9 cellular contexts compared by ENCODE assay signal in the genomic region with DNA sequence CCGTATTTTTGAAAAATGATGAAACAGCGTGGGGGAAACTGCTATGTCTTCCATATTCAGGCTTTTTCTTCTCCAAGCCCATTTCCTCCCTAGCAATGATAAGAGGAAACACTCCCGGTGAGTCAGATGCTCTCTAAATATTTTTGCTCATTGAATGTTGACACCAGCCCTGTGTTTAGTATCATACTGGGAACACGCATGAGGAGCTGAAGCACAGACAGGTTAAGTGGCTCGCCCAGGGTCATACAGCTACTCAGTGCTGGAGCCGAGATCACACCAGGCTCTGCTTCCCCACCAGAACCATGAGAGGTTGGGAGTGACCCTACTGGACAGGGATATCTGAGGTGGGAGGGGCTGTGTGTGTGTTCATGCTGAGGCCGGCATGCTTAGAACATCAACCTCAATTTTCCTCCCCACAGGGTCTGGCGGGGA. TPM values are rescaled to one million over a fixed set of nuclear protein-coding genes. Genes with fewer than 3 reads are reported as not detected.
A peak's percentile ranks its signal among the peaks of the same experiment; 100 is the strongest.
DNase-seq lines count a peak whose midpoint lies in the region; ATAC-seq and TF ChIP-seq lines count a peak whose summit lies in the region.
"Had no signal": no experiment of that assay in that cellular context is flagged by ENCODE, and none has a peak within 500 bp of the region (broad histone marks: within the 10 kb centered on the region; RNA-seq: fewer than 3 reads in every experiment).

No MANE protein-coding gene starts in this region.

- H3K9me3 Mint-ChIP-seq in activated T-helper 2 cell treated with anti-CD3 and anti-CD28 coated beads, Interferon-gamma antibody, Interleukin-2, Interleukin-4, amounts not matched to agents 10 μg/mL and 5 μg/mL and 100 μg/mL, durations not matched to agents 14 hours and 24 hours and 36 hours = peaks cover 3% of the 10 kb centered on the region

- DNase-seq in BJ (ENCODE audit: low read depth) = peak; percentile 21
- no peak for DNase-seq in activated T-helper 2 cell treated with anti-CD3 and anti-CD28 coated beads, Interferon-gamma antibody, Interleukin-2, Interleukin-4, amounts not matched to agents 10 μg/mL and 5 μg/mL and 100 μg/mL, durations not matched to agents 14 hours and 24 hours and 36 hours (ENCODE audit: low spot score)
- no peak for DNase-seq in right lobe of liver
- no peak for DNase-seq in H7
- no peak for DNase-seq in iPS-NIHi11 (ENCODE audit: low spot score)
- DNase-seq in H4 (ENCODE audit: low spot score) = no peak
- DNase-seq: gastrocnemius medialis had no signal

- WGBS in right lobe of liver (ENCODE audit: insufficient coverage, low coverage, low lambda C conversion rate, missing lambda C conversion rate) = 29% methylated on average over 7 of the region's 8 CpGs

- peaks cover 3% of the 10 kb centered on the region for H3K36me3 Mint-ChIP-seq in activated T-helper 2 cell treated with anti-CD3 and anti-CD28 coated beads, Interferon-gamma antibody, Interleukin-2, Interleukin-4, amounts not matched to agents 10 μg/mL and 5 μg/mL and 100 μg/mL, durations not matched to agents 14 hours and 24 hours and 36 hours (ENCODE audit: low read depth)

- ATAC-seq in HG02610 (IDR thresholded peaks at IDR 0.05; ENCODE audit: unreplicated experiment) (peak; percentile 6), right lobe of liver (peak in 3 of 4 donors; percentile 4 to 63 (median 56)), HG03175 (IDR thresholded peaks at IDR 0.05; ENCODE audit: unreplicated experiment) (no peak)

- H3K27me3 ChIP-seq in BJ (ENCODE audit: control insufficient read depth, insufficient read depth, low read length) = peaks cover 5% of the 10 kb centered on the region
- no peaks in the 10 kb centered on the region for H3K27me3 ChIP-seq in right lobe of liver
- no peaks in the 10 kb centered on the region for H3K27me3 ChIP-seq in H7 (ENCODE audit: control insufficient read depth, insufficient read depth, low read length)

- TF ChIP-seq POLR2A in right lobe of liver (IDR thresholded peaks at IDR 0.05) = no peak

- no peaks in the 10 kb centered on the region for H3K4me1 ChIP-seq in right lobe of liver
- H3K4me1 ChIP-seq: gastrocnemius medialis had no signal

- H3K9me3 ChIP-seq in right lobe of liver = no peaks in the 10 kb centered on the region
- H3K9me3 ChIP-seq: gastrocnemius medialis had no signal

- POLR2A ChIA-PET in BJ (lab: Charles Lee) = interaction anchor here (0.9 kb wide), 1 partner anchor 11 kb away, joined by 3 read pairs; no protein-coding TSS in a partner anchor

- no peaks in the 10 kb centered on the region for H3K36me3 ChIP-seq in BJ (ENCODE audit: control insufficient read depth, insufficient read depth, low read length)
- no peaks in the 10 kb centered on the region for H3K36me3 ChIP-seq in right lobe of liver
- no peaks in the 10 kb centered on the region for H3K36me3 ChIP-seq in H7 (replicated peaks; ENCODE audit: control insufficient read depth, insufficient read depth, low read length)
- H3K36me3 ChIP-seq: gastrocnemius medialis had no signal

- no peak overlapping the region for H3K4me3 Mint-ChIP-seq in activated T-helper 2 cell treated with anti-CD3 and anti-CD28 coated beads, Interferon-gamma antibody, Interleukin-2, Interleukin-4, amounts not matched to agents 10 μg/mL and 5 μg/mL and 100 μg/mL, durations not matched to agents 14 hours and 24 hours and 36 hours (ENCODE audit: low read depth)

- intact Hi-C loops in activated T-helper 2 cell treated with anti-CD3 and anti-CD28 coated beads, Interferon-gamma antibody, Interleukin-2, Interleukin-4, amounts not matched to agents 10 μg/mL and 5 μg/mL and 100 μg/mL, durations not matched to agents 14 hours and 24 hours and 36 hours (cut with micrococcal nuclease) = loop anchor here (1.0 to 5.0 kb wide), 6 partner anchors 12 to 145 kb away; a partner anchor contains a TSS
- intact Hi-C loops in right lobe of liver (cut with DNase I) = loop anchor here in 1 of 2 donors (5.0 kb wide), 1 partner anchor 57 kb away; no protein-coding TSS in a partner anchor

- peak overlapping the region; percentile 90 for H3K27ac Mint-ChIP-seq in activated T-helper 2 cell treated with anti-CD3 and anti-CD28 coated beads, Interferon-gamma antibody, Interleukin-2, Interleukin-4, amounts not matched to agents 10 μg/mL and 5 μg/mL and 100 μg/mL, durations not matched to agents 14 hours and 24 hours and 36 hours

- H3K4me3 ChIP-seq in BJ (ENCODE audit: low read depth, low read length) (no peak overlapping the region), right lobe of liver (no peak overlapping the region), H7 (ENCODE audit: insufficient read depth, low read depth, low read length) (no peak overlapping the region)
- H3K4me3 ChIP-seq: gastrocnemius medialis had no signal

- CTCF ChIA-PET in BJ (lab: Yijun Ruan, JAX) = interaction anchor here (0.7 to 6.4 kb wide), 32 partner anchors 9 to 410 kb away, joined by 3 to 81 read pairs (median 4); a partner anchor contains a TSS

- peaks cover 42% of the 10 kb centered on the region for H3K4me1 Mint-ChIP-seq in activated T-helper 2 cell treated with anti-CD3 and anti-CD28 coated beads, Interferon-gamma antibody, Interleukin-2, Interleukin-4, amounts not matched to agents 10 μg/mL and 5 μg/mL and 100 μg/mL, durations not matched to agents 14 hours and 24 hours and 36 hours (ENCODE audit: low read depth)

- H3K27ac ChIP-seq in right lobe of liver = no peak overlapping the region
- H3K27ac ChIP-seq: gastrocnemius medialis had no signal

- TF ChIP-seq CTCF in BJ (IDR thresholded peaks at IDR 0.05; ENCODE audit: insufficient read depth, low read depth, low read length) = no peak
- TF ChIP-seq CTCF in right lobe of liver (IDR thresholded peaks at IDR 0.05) = no peak

- H3K27me3 Mint-ChIP-seq in activated T-helper 2 cell treated with anti-CD3 and anti-CD28 coated beads, Interferon-gamma antibody, Interleukin-2, Interleukin-4, amounts not matched to agents 10 μg/mL and 5 μg/mL and 100 μg/mL, durations not matched to agents 14 hours and 24 hours and 36 hours (ENCODE audit: low read depth) = no peaks in the 10 kb centered on the region

RNA-seq across cellular contexts. Expression of a gene that starts 37.8 kb away (rescaled TPM):
- polyA plus RNA-seq in BJ (2011; rRNA removed) = 0.44 and 1.1 TPM in 2 replicates
- polyA minus RNA-seq in BJ (2011; rRNA and poly(A)+ RNA removed) = 0.72 and 1.2 TPM in 2 replicates
- total RNA-seq in activated T-helper 2 cell treated with anti-CD3 and anti-CD28 coated beads, Interferon-gamma antibody, Interleukin-2, Interleukin-4, amounts not matched to agents 10 μg/mL and 5 μg/mL and 100 μg/mL, durations not matched to agents 14 hours and 24 hours and 36 hours = 1.8 and 1.9 TPM in 2 replicates
- 1 to 10 TPM; 1.8 to 4.2 (median 3.4) TPM for total RNA-seq in right lobe of liver
- 0.38 and 0.44 TPM in 2 replicates for total RNA-seq in H7 (2014; rRNA removed; shearing (Covaris generic))
- 1.2 and 1.3 TPM in 2 replicates for total RNA-seq in H4 (2014; rRNA removed; shearing (Covaris generic))

RNA-seq across cellular contexts. Expression of a gene that starts 48.2 kb away (rescaled TPM):
- polyA plus RNA-seq in BJ (2011; rRNA removed) = not detected in 2 replicates
- polyA minus RNA-seq in BJ (2011; rRNA and poly(A)+ RNA removed) = not detected in 2 replicates
- 2.1 and 2.8 TPM in 2 replicates for total RNA-seq in activated T-helper 2 cell treated with anti-CD3 and anti-CD28 coated beads, Interferon-gamma antibody, Interleukin-2, Interleukin-4, amounts not matched to agents 10 μg/mL and 5 μg/mL and 100 μg/mL, durations not matched to agents 14 hours and 24 hours and 36 hours
- under 1 TPM in 4 of 6 experiments, not detected in 2; 0.09 to 0.54 (median 0.18) TPM for total RNA-seq in right lobe of liver
- total RNA-seq in H7 (2014; rRNA removed; shearing (Covaris generic)) = 6.2 and 6.4 TPM in 2 replicates
- not detected in 2 replicates for total RNA-seq in H4 (2014; rRNA removed; shearing (Covaris generic))
- total RNA-seq: gastrocnemius medialis had no signal

RNA-seq across cellular contexts. Expression of a gene that starts 54.3 kb away (rescaled TPM):
- 8.2 and 13.6 TPM in 2 replicates for polyA plus RNA-seq in BJ (2011; rRNA removed)
- polyA minus RNA-seq in BJ (2011; rRNA and poly(A)+ RNA removed) = 4.0 and 4.5 TPM in 2 replicates
- total RNA-seq in activated T-helper 2 cell treated with anti-CD3 and anti-CD28 coated beads, Interferon-gamma antibody, Interleukin-2, Interleukin-4, amounts not matched to agents 10 μg/mL and 5 μg/mL and 100 μg/mL, durations not matched to agents 14 hours and 24 hours and 36 hours = 6.3 and 6.8 TPM in 2 replicates
- 1 to 10 TPM in 5 of 6 experiments, under 1 TPM in 1; 0.97 to 1.9 (median 1.2) TPM for total RNA-seq in right lobe of liver
- total RNA-seq in H7 (2014; rRNA removed; shearing (Covaris generic)) = 9.3 and 10.4 TPM in 2 replicates
- 5.8 and 10.2 TPM in 2 replicates for total RNA-seq in H4 (2014; rRNA removed; shearing (Covaris generic))
